ENCODE assay signal across 8 cellular contexts in the genomic region with DNA sequence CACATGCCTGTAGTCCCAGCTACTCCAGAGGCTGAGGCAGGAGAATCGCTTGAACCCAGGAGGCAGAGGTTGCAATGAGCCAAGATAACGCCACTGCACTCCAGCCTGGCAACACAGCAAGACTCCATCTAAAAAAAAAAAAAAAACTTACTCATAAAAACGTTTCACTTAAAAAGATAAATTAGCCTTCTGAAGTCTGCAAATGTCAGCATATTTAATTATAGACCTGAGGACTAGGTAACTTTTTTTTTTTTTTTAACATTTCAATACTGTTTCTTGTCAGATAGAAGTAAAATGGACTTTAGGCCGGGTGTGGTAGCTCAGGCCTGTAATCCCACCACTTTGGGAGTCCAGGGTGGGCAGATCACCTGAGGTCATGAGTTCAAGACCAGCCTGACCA. TPM values are rescaled to one million over a fixed set of nuclear protein-coding genes. Genes with fewer than 3 reads are reported as not detected.
"Had no signal": no experiment of that assay in that cellular context is flagged by ENCODE, and none has a peak within 500 bp of the region (broad histone marks: within the 10 kb centered on the region; RNA-seq: fewer than 3 reads in every experiment).

No MANE protein-coding gene starts in this region.

RNA-seq across cellular contexts. Expression of gene SLC25A2, which starts 13.1 kb away (rescaled TPM):
- total RNA-seq: occipital lobe, right atrium auricular region, smooth muscle cell, temporal lobe, vagina had no signal
- polyA plus RNA-seq: naive thymus-derived CD8-positive, alpha-beta T cell; stomach had no signal

RNA-seq across cellular contexts. Expression of gene PCDHGA1, which starts 13.4 kb away (rescaled TPM):
- total RNA-seq: vagina had no signal
- polyA plus RNA-seq: naive thymus-derived CD8-positive, alpha-beta T cell had no signal

RNA-seq across cellular contexts. Expression of gene PCDHGA2, which starts 21.6 kb away (rescaled TPM):
- total RNA-seq: natural killer cell treated with Interleukin-12 subunit alpha and Interleukin-12 subunit beta and Interleukin-15 and Interleukin-18, amount 100 ng/mL, for 72 hours had no signal
- polyA plus RNA-seq: naive thymus-derived CD8-positive, alpha-beta T cell; smooth muscle cell had no signal

RNA-seq across cellular contexts. Expression of gene PCDHGA3, which starts 26.7 kb away (rescaled TPM):
- total RNA-seq: naive thymus-derived CD8-positive, alpha-beta T cell; natural killer cell treated with Interleukin-12 subunit alpha and Interleukin-12 subunit beta and Interleukin-15 and Interleukin-18, amount 100 ng/mL, for 72 hours; smooth muscle cell had no signal
- polyA plus RNA-seq: smooth muscle cell had no signal
